In the genomic region with DNA sequence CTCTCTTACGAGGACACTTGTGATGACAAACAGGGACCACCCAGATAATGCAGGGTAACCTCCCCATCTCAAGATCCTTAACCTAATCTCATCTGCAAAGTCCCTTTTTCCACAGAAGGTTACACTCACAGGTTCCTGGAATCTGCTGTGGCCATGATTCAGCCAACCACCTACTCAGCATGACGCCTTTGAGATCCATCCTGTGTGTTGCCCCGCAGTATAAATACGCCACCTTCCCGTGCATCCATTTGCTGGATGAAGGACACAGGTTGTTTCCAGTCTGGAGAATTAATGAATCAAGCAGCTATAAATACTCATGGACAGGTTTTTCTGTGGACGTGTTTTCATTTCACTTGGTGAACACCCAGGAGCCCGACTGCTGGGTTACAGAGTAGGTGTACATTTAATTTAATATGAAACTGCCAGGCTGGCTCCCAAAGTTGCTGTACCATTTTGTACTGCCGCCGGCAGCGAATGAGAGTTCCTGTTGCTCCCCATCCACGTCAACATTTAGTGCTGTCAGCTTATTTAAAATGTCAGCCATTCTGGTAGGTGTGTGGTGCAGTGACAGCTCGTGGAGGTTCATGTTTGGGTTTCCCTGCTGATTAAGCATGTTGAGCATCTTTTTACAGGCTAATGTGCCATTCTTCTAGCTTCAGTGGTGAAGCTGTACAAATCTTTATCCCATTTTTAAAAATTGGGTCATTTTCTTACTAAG, we compare ENCODE assay signal across 1 cellular context.
TF ChIP-seq lines count a peak whose summit lies in the region.

No MANE protein-coding gene starts in this region.

TF ChIP-seq in IMR-90, 13 proteins besides CTCF, POLR2A, EP300 and RAD21:
- TF ChIP-seq RFX5 (IDR thresholded peaks at IDR 0.05; ENCODE audit: low read depth, low read length) (no peak), MAZ (IDR thresholded peaks at IDR 0.05; ENCODE audit: borderline replicate concordance, low read depth, low read length) (no peak), NFE2L2 (IDR thresholded peaks at IDR 0.05; ENCODE audit: low read depth, low read length) (no peak), MXI1 (IDR thresholded peaks at IDR 0.05; ENCODE audit: borderline replicate concordance, low read depth, low read length) (no peak), CEBPB (IDR thresholded peaks at IDR 0.05; ENCODE audit: low read depth, low read length) (no peak), RCOR1 (IDR thresholded peaks at IDR 0.05; ENCODE audit: insufficient replicate concordance, low read length) (no peak), MAFK (IDR thresholded peaks at IDR 0.05; ENCODE audit: low read depth, low read length) (no peak), FOS (IDR thresholded peaks at IDR 0.05; ENCODE audit: low read depth, low read length) (no peak), CHD1 (IDR thresholded peaks at IDR 0.05; ENCODE audit: low read depth, low read length) (no peak), BHLHE40 (IDR thresholded peaks at IDR 0.05; ENCODE audit: low read depth, low read length) (no peak), SMC3 (IDR thresholded peaks at IDR 0.05; ENCODE audit: low read depth, low read length) (no peak)
- TF ChIP-seq, protein P1, sequence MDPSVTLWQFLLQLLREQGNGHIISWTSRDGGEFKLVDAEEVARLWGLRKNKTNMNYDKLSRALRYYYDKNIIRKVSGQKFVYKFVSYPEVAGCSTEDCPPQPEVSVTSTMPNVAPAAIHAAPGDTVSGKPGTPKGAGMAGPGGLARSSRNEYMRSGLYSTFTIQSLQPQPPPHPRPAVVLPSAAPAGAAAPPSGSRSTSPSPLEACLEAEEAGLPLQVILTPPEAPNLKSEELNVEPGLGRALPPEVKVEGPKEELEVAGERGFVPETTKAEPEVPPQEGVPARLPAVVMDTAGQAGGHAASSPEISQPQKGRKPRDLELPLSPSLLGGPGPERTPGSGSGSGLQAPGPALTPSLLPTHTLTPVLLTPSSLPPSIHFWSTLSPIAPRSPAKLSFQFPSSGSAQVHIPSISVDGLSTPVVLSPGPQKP (IDR thresholded peaks at IDR 0.05; ENCODE audit: borderline replicate concordance, low read depth, low read length), result no peak
- TF ChIP-seq, protein P2, sequence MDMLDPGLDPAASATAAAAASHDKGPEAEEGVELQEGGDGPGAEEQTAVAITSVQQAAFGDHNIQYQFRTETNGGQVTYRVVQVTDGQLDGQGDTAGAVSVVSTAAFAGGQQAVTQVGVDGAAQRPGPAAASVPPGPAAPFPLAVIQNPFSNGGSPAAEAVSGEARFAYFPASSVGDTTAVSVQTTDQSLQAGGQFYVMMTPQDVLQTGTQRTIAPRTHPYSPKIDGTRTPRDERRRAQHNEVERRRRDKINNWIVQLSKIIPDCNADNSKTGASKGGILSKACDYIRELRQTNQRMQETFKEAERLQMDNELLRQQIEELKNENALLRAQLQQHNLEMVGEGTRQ (IDR thresholded peaks at IDR 0.05; ENCODE audit: low read depth, low read length), result no peak
